22 cellular contexts compared by ENCODE assay signal in genomic region chr17:13508916-13509315, GRCh38.
A peak's percentile ranks its signal among the peaks of the same experiment; 100 is the strongest.
DNase-seq lines count a peak whose midpoint lies in the region; ATAC-seq and TF ChIP-seq lines count a peak whose summit lies in the region.
"Had no signal": no experiment of that assay in that cellular context is flagged by ENCODE, and none has a peak within 500 bp of the region (broad histone marks: within the 10 kb centered on the region; RNA-seq: fewer than 3 reads in every experiment).

No MANE protein-coding gene starts in this region.

- H3K36me3 Mint-ChIP-seq in activated naive CD4-positive, alpha-beta T cell treated with anti-CD3 and anti-CD28 coated beads, Interleukin-2, amount 10 ng/mL, durations not matched to agents 7 days and 5 days: no peaks in the 10 kb centered on the region
- H3K36me3 Mint-ChIP-seq in neural progenitor cell: no peaks in the 10 kb centered on the region

- H3K9ac ChIP-seq in neural progenitor cell: no peak overlapping the region

- no peaks in the 10 kb centered on the region for H4K20me1 ChIP-seq in neural progenitor cell (ENCODE audit: low read depth)

- no peak for ATAC-seq in omental fat pad (ENCODE audit: low FRiP score)
- no peak for ATAC-seq in GM19023 (IDR thresholded peaks at IDR 0.05; ENCODE audit: unreplicated experiment)
- ATAC-seq: gastrocnemius medialis had no signal

- peak overlapping the region; percentile 7 for H3K27ac Mint-ChIP-seq in activated naive CD4-positive, alpha-beta T cell treated with anti-CD3 and anti-CD28 coated beads, Interleukin-2, amount 10 ng/mL, durations not matched to agents 7 days and 5 days
- H3K27ac Mint-ChIP-seq in neural progenitor cell: no peak overlapping the region
- H3K27ac Mint-ChIP-seq: B cell, endodermal cell had no signal

- H3K9me3 ChIP-seq in neural progenitor cell (ENCODE audit: low read depth): no peaks in the 10 kb centered on the region
- H3K9me3 ChIP-seq: adrenal gland, gastrocnemius medialis, neutrophil, sigmoid colon, testis had no signal

- no peaks in the 10 kb centered on the region for H3K79me2 ChIP-seq in neural progenitor cell (ENCODE audit: low read depth)

- H3K27me3 ChIP-seq in neural progenitor cell: no peaks in the 10 kb centered on the region
- H3K27me3 ChIP-seq: adrenal gland, gastrocnemius medialis, sigmoid colon, testis had no signal

- TF ChIP-seq CTCF in choroid plexus epithelial cell (conservative IDR thresholded peaks at IDR 0.05; ENCODE audit: low read depth, low read length): no peak
- TF ChIP-seq CTCF in neural progenitor cell (IDR thresholded peaks at IDR 0.05): no peak
- no peak for TF ChIP-seq CTCF in omental fat pad (IDR thresholded peaks at IDR 0.05)

- no peaks in the 10 kb centered on the region for H3K36me3 ChIP-seq in neural progenitor cell
- H3K36me3 ChIP-seq: adrenal gland, gastrocnemius medialis, neutrophil, sigmoid colon had no signal

- no peak for DNase-seq in activated naive CD4-positive, alpha-beta T cell treated with anti-CD3 and anti-CD28 coated beads, Interleukin-2, amount 10 ng/mL, durations not matched to agents 7 days and 5 days
- no peak for DNase-seq in activated naive CD4-positive, alpha-beta T cell (lab: John Stamatoyannopoulos, UW)
- DNase-seq in MV-4-11 (lab: John Stamatoyannopoulos, UW) (peak; percentile 18), choroid plexus epithelial cell (ENCODE audit: low read depth) (peak; percentile 39), neural progenitor cell (ENCODE audit: low spot score) (no peak), activated gamma-delta T cell (lab: John Stamatoyannopoulos, UW) (no peak), omental fat pad (ENCODE audit: low spot score) (no peak)
- DNase-seq: activated CD4-positive, CD25-positive, alpha-beta regulatory T cell; activated T-cell treated with anti-CD3 and anti-CD28 coated beads for 4 hours; cerebellar nuclear complex; endodermal cell; gastrocnemius medialis; Kasumi-1; NCI-H1694 treated with DMSO at 0.1 percent for 48 hours; NCI-H510A; sigmoid colon; stimulated activated CD4-positive, alpha-beta T cell treated with anti-CD3 and anti-CD28 coated beads, Interleukin-2, amount 100 ng/mL, for 48 hours; testis had no signal

- H3F3A ChIP-seq in neural progenitor cell (ENCODE audit: low read depth): peaks cover 12% of the 10 kb centered on the region

- no peak overlapping the region for H3K4me3 Mint-ChIP-seq in activated naive CD4-positive, alpha-beta T cell treated with anti-CD3 and anti-CD28 coated beads, Interleukin-2, amount 10 ng/mL, durations not matched to agents 7 days and 5 days
- H3K4me3 Mint-ChIP-seq in neural progenitor cell: no peak overlapping the region
- H3K4me3 Mint-ChIP-seq: B cell, endodermal cell had no signal

- CTCF ChIA-PET in activated naive CD4-positive, alpha-beta T cell treated with anti-CD3 and anti-CD28 coated beads, Interleukin-2, amount 10 ng/mL, durations not matched to agents 7 days and 5 days (lab: Charles Lee): no interaction called here

- H3K4me3 ChIP-seq in choroid plexus epithelial cell (ENCODE audit: low read depth, low read length): no peak overlapping the region
- H3K4me3 ChIP-seq in neural progenitor cell: no peak overlapping the region
- H3K4me3 ChIP-seq: adrenal gland, gastrocnemius medialis, sigmoid colon, testis had no signal

- H3K9me3 Mint-ChIP-seq in activated naive CD4-positive, alpha-beta T cell treated with anti-CD3 and anti-CD28 coated beads, Interleukin-2, amount 10 ng/mL, durations not matched to agents 7 days and 5 days: no peaks in the 10 kb centered on the region
- no peaks in the 10 kb centered on the region for H3K9me3 Mint-ChIP-seq in neural progenitor cell
- H3K9me3 Mint-ChIP-seq: endodermal cell had no signal

- H3K4me2 ChIP-seq in neural progenitor cell: peak overlapping the region; percentile 43

- no peak overlapping the region for H3K27ac ChIP-seq in neural progenitor cell
- H3K27ac ChIP-seq: adrenal gland, gastrocnemius medialis, neutrophil, testis had no signal

- peaks cover 19% of the 10 kb centered on the region for H3K4me1 Mint-ChIP-seq in activated naive CD4-positive, alpha-beta T cell treated with anti-CD3 and anti-CD28 coated beads, Interleukin-2, amount 10 ng/mL, durations not matched to agents 7 days and 5 days
- H3K4me1 Mint-ChIP-seq in neural progenitor cell: peaks cover 21% of the 10 kb centered on the region
- H3K4me1 Mint-ChIP-seq: B cell had no signal

- peaks cover 27% of the 10 kb centered on the region for H3K4me1 ChIP-seq in neural progenitor cell
- H3K4me1 ChIP-seq: adrenal gland, gastrocnemius medialis, sigmoid colon had no signal

- H3K27me3 Mint-ChIP-seq in activated naive CD4-positive, alpha-beta T cell treated with anti-CD3 and anti-CD28 coated beads, Interleukin-2, amount 10 ng/mL, durations not matched to agents 7 days and 5 days: no peaks in the 10 kb centered on the region
- H3K27me3 Mint-ChIP-seq in neural progenitor cell (ENCODE audit: insufficient read depth, low read depth): peaks cover 2% of the 10 kb centered on the region

- H2AFZ ChIP-seq in neural progenitor cell (replicated peaks): no peak overlapping the region

Comparison
In these comparisons a context has a peak if more than half of its experiments do, and no peak if none do; other contexts are left out.
1. DNase-seq: peak in MV-4-11 (single experiment) and choroid plexus epithelial cell (single experiment); none in activated naive CD4-positive, alpha-beta T cell treated with anti-CD3 and anti-CD28 coated beads, Interleukin-2, amount 10 ng/mL, durations not matched to agents 7 days and 5 days (single experiment), activated naive CD4-positive, alpha-beta T cell (0 of 4), neural progenitor cell (single experiment), activated gamma-delta T cell (single experiment) and omental fat pad (single experiment).